In the genomic region with DNA sequence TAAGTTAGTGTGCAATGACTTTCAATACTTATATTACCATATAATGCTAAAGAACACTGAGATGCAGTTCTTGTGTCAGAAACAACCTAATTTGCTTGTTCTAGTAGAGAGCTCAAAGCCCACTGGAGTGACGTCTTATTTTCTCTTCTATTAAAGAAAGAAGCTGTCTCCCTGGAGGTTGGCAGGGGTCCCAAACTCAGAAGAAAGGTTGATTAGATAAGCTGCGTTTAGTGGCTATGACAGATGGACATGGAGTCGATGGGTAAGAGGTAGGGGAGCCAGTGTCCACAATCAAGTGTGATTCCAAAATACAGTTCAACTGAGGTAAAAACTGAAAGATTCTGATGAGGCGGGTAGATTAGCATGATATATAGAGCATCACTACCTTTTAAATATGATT, we compare ENCODE assay signal across 18 cellular contexts.
DNase-seq lines count a peak whose midpoint lies in the region; ATAC-seq and TF ChIP-seq lines count a peak whose summit lies in the region.
"Had no signal": no experiment of that assay in that cellular context is flagged by ENCODE, and none has a peak within 500 bp of the region (broad histone marks: within the 10 kb centered on the region; RNA-seq: fewer than 3 reads in every experiment).

No MANE protein-coding gene starts in this region.

- no peaks in the 10 kb centered on the region for H3K36me3 Mint-ChIP-seq in WTC11
- no peaks in the 10 kb centered on the region for H3K36me3 Mint-ChIP-seq in activated CD8-positive, alpha-beta memory T cell treated with anti-CD3 and anti-CD28 coated beads, Interleukin-2, amount 10 ng/mL, durations not matched to agents 7 days and 5 days
- H3K36me3 Mint-ChIP-seq: CD4-positive, alpha-beta memory T cell; IgD-negative memory B cell had no signal

- peak overlapping the region; percentile 18; the same call in 1 of the 2 replicates for H3K27ac Mint-ChIP-seq in WTC11
- H3K27ac Mint-ChIP-seq in activated CD8-positive, alpha-beta memory T cell treated with anti-CD3 and anti-CD28 coated beads, Interleukin-2, amount 10 ng/mL, durations not matched to agents 7 days and 5 days, result no peak overlapping the region
- H3K27ac Mint-ChIP-seq: CD4-positive, alpha-beta memory T cell; IgD-negative memory B cell had no signal

- no peak overlapping the region for H3K4me3 ChIP-seq in breast epithelium
- H3K4me3 ChIP-seq: BLaER1 treated with 17β-estradiol and CSF1 and Interleukin-3, amounts not matched to agents 10 nM and 100 nM; Peyer's patch had no signal

- no peaks in the 10 kb centered on the region for H3K4me1 ChIP-seq in breast epithelium
- H3K4me1 ChIP-seq: BLaER1 treated with 17β-estradiol and CSF1 and Interleukin-3, amounts not matched to agents 10 nM and 100 nM; Peyer's patch had no signal

- no peak for TF ChIP-seq POLR2A in breast epithelium (IDR thresholded peaks at IDR 0.05)

- H3K27me3 ChIP-seq in breast epithelium, result no peaks in the 10 kb centered on the region
- H3K27me3 ChIP-seq: BLaER1 treated with 17β-estradiol and CSF1 and Interleukin-3, amounts not matched to agents 10 nM and 100 nM; Peyer's patch had no signal

- H3K4me1 Mint-ChIP-seq in WTC11, result peaks cover 5% of the 10 kb centered on the region; the same call in 1 of the 2 replicates
- no peaks in the 10 kb centered on the region for H3K4me1 Mint-ChIP-seq in activated CD8-positive, alpha-beta memory T cell treated with anti-CD3 and anti-CD28 coated beads, Interleukin-2, amount 10 ng/mL, durations not matched to agents 7 days and 5 days
- H3K4me1 Mint-ChIP-seq: CD4-positive, alpha-beta memory T cell; IgD-negative memory B cell had no signal

- no peaks in the 10 kb centered on the region for H3K9me3 ChIP-seq in breast epithelium
- H3K9me3 ChIP-seq: BLaER1 treated with 17β-estradiol and CSF1 and Interleukin-3, amounts not matched to agents 10 nM and 100 nM; Peyer's patch had no signal

- H3K27ac ChIP-seq in breast epithelium, result no peak overlapping the region
- H3K27ac ChIP-seq: BLaER1 treated with 17β-estradiol and CSF1 and Interleukin-3, amounts not matched to agents 10 nM and 100 nM; Peyer's patch had no signal

- H3K27me3 Mint-ChIP-seq in WTC11 (ENCODE audit: low read depth), result no peaks in the 10 kb centered on the region
- no peaks in the 10 kb centered on the region for H3K27me3 Mint-ChIP-seq in activated CD8-positive, alpha-beta memory T cell treated with anti-CD3 and anti-CD28 coated beads, Interleukin-2, amount 10 ng/mL, durations not matched to agents 7 days and 5 days
- H3K27me3 Mint-ChIP-seq: CD4-positive, alpha-beta memory T cell; IgD-negative memory B cell had no signal

- no peak for TF ChIP-seq CTCF in WTC11 (IDR thresholded peaks at IDR 0.05)
- no peak for TF ChIP-seq CTCF in breast epithelium (IDR thresholded peaks at IDR 0.05)

- H3K4me3 Mint-ChIP-seq in WTC11, result no peak overlapping the region
- H3K4me3 Mint-ChIP-seq in activated CD8-positive, alpha-beta memory T cell treated with anti-CD3 and anti-CD28 coated beads, Interleukin-2, amount 10 ng/mL, durations not matched to agents 7 days and 5 days, result no peak overlapping the region
- H3K4me3 Mint-ChIP-seq: CD4-positive, alpha-beta memory T cell; IgD-negative memory B cell had no signal

- intact Hi-C loops in breast epithelium (cut with DNase I; ENCODE audit: low total_unique reads), result no loop called here

- ATAC-seq in WTC11, result no peak
- ATAC-seq in activated CD8-positive, alpha-beta memory T cell treated with anti-CD3 and anti-CD28 coated beads, Interleukin-2, amount 10 ng/mL, durations not matched to agents 7 days and 5 days, result no peak

- DNase-seq in NCI-H524 (lab: John Stamatoyannopoulos, UW) (peak; percentile 30 to 64), NCI-H524 treated with DMSO at 0.1 percent for 48 hours (lab: John Stamatoyannopoulos, UW) (no peak), NCI-H446 treated with DMSO at 0.1 percent for 48 hours (lab: John Stamatoyannopoulos, UW) (peak; percentile 73), WTC11 (ENCODE audit: low spot score) (no peak), retina (peak; percentile 6), NCI-H2029 (lab: John Stamatoyannopoulos, UW) (no peak), breast epithelium (ENCODE audit: low spot score in 2 of 2) (no peak)
- DNase-seq in activated CD8-positive, alpha-beta memory T cell treated with anti-CD3 and anti-CD28 coated beads, Interleukin-2, amount 10 ng/mL, durations not matched to agents 7 days and 5 days, result no peak
- DNase-seq: 8988T; CD4-positive, alpha-beta memory T cell; H7; NCI-H1930; NCI-H2227 treated with DMSO at 0.1 percent for 48 hours; NCI-H526; Peyer's patch; T-helper 1 cell had no signal

- H3K36me3 ChIP-seq in breast epithelium, result no peaks in the 10 kb centered on the region
- H3K36me3 ChIP-seq: BLaER1 treated with 17β-estradiol and CSF1 and Interleukin-3, amounts not matched to agents 10 nM and 100 nM; Peyer's patch had no signal

- no peaks in the 10 kb centered on the region for H3K9me3 Mint-ChIP-seq in WTC11
- H3K9me3 Mint-ChIP-seq in activated CD8-positive, alpha-beta memory T cell treated with anti-CD3 and anti-CD28 coated beads, Interleukin-2, amount 10 ng/mL, durations not matched to agents 7 days and 5 days (ENCODE audit: low read depth), result no peaks in the 10 kb centered on the region

- CTCF ChIA-PET in WTC11 (lab: Charles Lee), result no interaction called here
- CTCF ChIA-PET in activated CD8-positive, alpha-beta memory T cell treated with anti-CD3 and anti-CD28 coated beads, Interleukin-2, amount 10 ng/mL, durations not matched to agents 7 days and 5 days (lab: Charles Lee), result no interaction called here

- POLR2A ChIA-PET in WTC11 (lab: Charles Lee), result no interaction called here

TF ChIP-seq in WTC11, 78 proteins besides CTCF, POLR2A, EP300 and RAD21:
- no peak for TF ChIP-seq ZNF263 (CRISPR knock-in tag; IDR thresholded peaks at IDR 0.05; ENCODE audit: low read depth)

Comparison
In these comparisons a context has a peak if more than half of its experiments do, and no peak if none do; other contexts are left out.
1. DNase-seq: peak in NCI-H524 (2 of 2), NCI-H446 treated with DMSO at 0.1 percent for 48 hours (single experiment) and retina (single experiment); none in NCI-H524 treated with DMSO at 0.1 percent for 48 hours (single experiment), WTC11 (single experiment), NCI-H2029 (single experiment), breast epithelium (0 of 2) and activated CD8-positive, alpha-beta memory T cell treated with anti-CD3 and anti-CD28 coated beads, Interleukin-2, amount 10 ng/mL, durations not matched to agents 7 days and 5 days (single experiment).